8 cellular contexts compared by ENCODE assay signal in genomic region chr5:113293613-113294340, GRCh38.
DNase-seq lines count a peak whose midpoint lies in the region; ATAC-seq and TF ChIP-seq lines count a peak whose summit lies in the region.

No MANE protein-coding gene starts in this region.

- DNase-seq in stimulated activated CD4-positive, alpha-beta T cell treated with anti-CD3 and anti-CD28 coated beads, Interleukin-2, amount 100 ng/mL, for 24 hours, result peak; percentile 16 to 18
- no peak for DNase-seq in stimulated activated CD4-positive, alpha-beta T cell treated with anti-CD3 and anti-CD28 coated beads, Interleukin-4, amount 100 ng/mL, for 4 hours
- peak; percentile 8 to 30 for DNase-seq in activated CD4-positive, alpha-beta T cell treated with anti-CD3 and anti-CD28 coated beads, Interleukin-2, amount 50 U/mL, for 48 hours
- peak; percentile 18 to 60 for DNase-seq in foreskin fibroblast
- no peak for DNase-seq in COR-L47 (lab: John Stamatoyannopoulos, UW)
- DNase-seq in KG1 (lab: John Stamatoyannopoulos, UW), result no peak

- ATAC-seq in HG03066 (IDR thresholded peaks at IDR 0.05; ENCODE audit: low read depth, unreplicated experiment), result peak; percentile 13

- H3K9ac ChIP-seq in parathyroid adenoma, result peak overlapping the region; percentile 54

- no peak for TF ChIP-seq CTCF in foreskin fibroblast (IDR thresholded peaks at IDR 0.05; ENCODE audit: low read depth, low read length)
- TF ChIP-seq CTCF in parathyroid adenoma (IDR thresholded peaks at IDR 0.05), result no peak

- peak overlapping the region; percentile 86 for H3K4me2 ChIP-seq in parathyroid adenoma (ENCODE audit: low read length)

- H3K4me1 ChIP-seq in parathyroid adenoma, result peaks cover 21% of the 10 kb centered on the region

- peaks cover 77% of the 10 kb centered on the region for H3K79me2 ChIP-seq in parathyroid adenoma

- H3K4me3 ChIP-seq in foreskin fibroblast (ENCODE audit: low read depth in 1 of 2, low read length in 2 of 2) (peak overlapping the region; percentile 47 to 75), parathyroid adenoma (ENCODE audit: low read depth, low read length) (peak overlapping the region; percentile 99)

- H2AFZ ChIP-seq in parathyroid adenoma, result peak overlapping the region; percentile 51

- H3K9me3 ChIP-seq in parathyroid adenoma (ENCODE audit: control insufficient read depth, low read length), result no peaks in the 10 kb centered on the region

- H3K27ac ChIP-seq in parathyroid adenoma, result peak overlapping the region; percentile 91

- no peaks in the 10 kb centered on the region for H3K36me3 ChIP-seq in parathyroid adenoma (ENCODE audit: control insufficient read depth, insufficient read depth, low read length)

- no peaks in the 10 kb centered on the region for H3K27me3 ChIP-seq in parathyroid adenoma (ENCODE audit: control insufficient read depth, insufficient read depth, low read length)

Comparison
In these comparisons a context has a peak if more than half of its experiments do, and no peak if none do; other contexts are left out.
1. DNase-seq: peak in stimulated activated CD4-positive, alpha-beta T cell treated with anti-CD3 and anti-CD28 coated beads, Interleukin-2, amount 100 ng/mL, for 24 hours (2 of 2), activated CD4-positive, alpha-beta T cell treated with anti-CD3 and anti-CD28 coated beads, Interleukin-2, amount 50 U/mL, for 48 hours (2 of 2) and foreskin fibroblast (2 of 2); none in stimulated activated CD4-positive, alpha-beta T cell treated with anti-CD3 and anti-CD28 coated beads, Interleukin-4, amount 100 ng/mL, for 4 hours (0 of 2), COR-L47 (single experiment) and KG1 (single experiment).